Comparison of ENCODE assay signal across 30 cellular contexts in genomic region chr7:107220356-107220755, GRCh38.
"Had no signal": no experiment of that assay in that cellular context is flagged by ENCODE, and none has a peak within 500 bp of the region (broad histone marks: within the 10 kb centered on the region; RNA-seq: fewer than 3 reads in every experiment).

No MANE protein-coding gene starts in this region.

- H3K4me1 Mint-ChIP-seq: activated CD4-positive, alpha-beta T cell treated with anti-CD3 and anti-CD28 coated beads, Interleukin-2, amount 10 ng/mL, durations not matched to agents 24 days and 14 days; activated CD8-positive, alpha-beta memory T cell treated with anti-CD3 and anti-CD28 coated beads, Interleukin-2, amount 10 ng/mL, durations not matched to agents 7 days and 5 days; stimulated activated memory B cell treated with anti-CD40 and anti-IgM and Interleukin-4, amounts not matched to agents 10 μg/mL and 1 μg/mL and 100 μg/mL, for 72 hours had no signal

- H3K27ac ChIP-seq: adrenal gland, left lung, pancreas, prostate gland, skin epidermis, suprapubic skin, upper lobe of right lung had no signal

- DNase-seq: activated CD4-positive, alpha-beta T cell treated with anti-CD3 and anti-CD28 coated beads, Interleukin-2, amount 10 ng/mL, durations not matched to agents 24 days and 14 days; activated CD4-positive, CD25-positive, alpha-beta regulatory T cell treated with anti-CD3 and anti-CD28 coated beads, Interleukin-2, amount 50 U/mL, for 72 hours; activated CD8-positive, alpha-beta memory T cell treated with anti-CD3 and anti-CD28 coated beads, Interleukin-2, amount 10 ng/mL, durations not matched to agents 7 days and 5 days; activated CD8-positive, alpha-beta T cell treated with anti-CD3 and anti-CD28 coated beads, Interleukin-2, amount 10 ng/mL, durations not matched to agents 7 days and 5 days; activated naive CD4-positive, alpha-beta T cell; activated T-cell treated with anti-CD3 and anti-CD28 coated beads, Interleukin-2, amount 50 U/mL, for 48 hours; adrenal gland; aorta; central memory CD4-positive, alpha-beta T cell; head of caudate nucleus; kidney glomerular epithelial cell; left lung; naive B cell; nucleus accumbens; pancreas; stimulated activated CD4-positive, alpha-beta T cell treated with anti-CD3 and anti-CD28 coated beads, Interleukin-1b, Interleukin-23, amount 100 ng/mL, for 48 hours; stimulated activated CD4-positive, alpha-beta T cell treated with anti-CD3 and anti-CD28 coated beads, Interleukin-4, amount 100 ng/mL, for 4 hours; stimulated activated CD8-positive, alpha-beta memory T cell treated with anti-CD3 and anti-CD28 coated beads, Interleukin-4, amount 100 ng/mL, for 48 hours; T-helper 17 cell; tibial artery; upper lobe of right lung had no signal

- H3K4me1 ChIP-seq: adrenal gland, left lung, pancreas, prostate gland, suprapubic skin, upper lobe of right lung had no signal

- H3K9me3 ChIP-seq: left lung, pancreas, prostate gland, suprapubic skin, tibial artery, upper lobe of right lung had no signal

- H3K4me3 Mint-ChIP-seq: activated CD4-positive, alpha-beta T cell treated with anti-CD3 and anti-CD28 coated beads, Interleukin-2, amount 10 ng/mL, durations not matched to agents 24 days and 14 days; activated CD8-positive, alpha-beta memory T cell treated with anti-CD3 and anti-CD28 coated beads, Interleukin-2, amount 10 ng/mL, durations not matched to agents 7 days and 5 days; activated CD8-positive, alpha-beta T cell treated with anti-CD3 and anti-CD28 coated beads, Interleukin-2, amount 10 ng/mL, durations not matched to agents 7 days and 5 days; brain; naive B cell; neural crest cell; stimulated activated memory B cell treated with anti-CD40 and anti-IgM and Interleukin-4, amounts not matched to agents 10 μg/mL and 1 μg/mL and 100 μg/mL, for 72 hours; T-helper 17 cell had no signal

- H3K27ac Mint-ChIP-seq: activated CD4-positive, alpha-beta T cell treated with anti-CD3 and anti-CD28 coated beads, Interleukin-2, amount 10 ng/mL, durations not matched to agents 24 days and 14 days; activated CD8-positive, alpha-beta memory T cell treated with anti-CD3 and anti-CD28 coated beads, Interleukin-2, amount 10 ng/mL, durations not matched to agents 7 days and 5 days; activated CD8-positive, alpha-beta T cell treated with anti-CD3 and anti-CD28 coated beads, Interleukin-2, amount 10 ng/mL, durations not matched to agents 7 days and 5 days; activated naive CD4-positive, alpha-beta T cell treated with anti-CD3 and anti-CD28 coated beads, Interleukin-2, amount 50 U/mL, for 72 hours; activated T-helper 2 cell treated with anti-CD3 and anti-CD28 coated beads, Interferon-gamma antibody, Interleukin-2, Interleukin-4, amounts not matched to agents 10 μg/mL and 5 μg/mL and 100 μg/mL, durations not matched to agents 14 hours and 24 hours and 36 hours; brain; naive B cell; stimulated activated memory B cell treated with anti-CD40 and anti-IgM and Interleukin-4, amounts not matched to agents 10 μg/mL and 1 μg/mL and 100 μg/mL, for 72 hours; T-helper 17 cell had no signal

- H3K36me3 ChIP-seq: adrenal gland, prostate gland, upper lobe of right lung had no signal

- H3K27me3 ChIP-seq: adrenal gland, left lung, pancreas, suprapubic skin, tibial artery, upper lobe of right lung had no signal

- H3K27me3 Mint-ChIP-seq: activated CD4-positive, alpha-beta T cell treated with anti-CD3 and anti-CD28 coated beads, Interleukin-2, amount 10 ng/mL, durations not matched to agents 24 days and 14 days; activated CD8-positive, alpha-beta memory T cell treated with anti-CD3 and anti-CD28 coated beads, Interleukin-2, amount 10 ng/mL, durations not matched to agents 7 days and 5 days; brain; naive B cell; stimulated activated memory B cell treated with anti-CD40 and anti-IgM and Interleukin-4, amounts not matched to agents 10 μg/mL and 1 μg/mL and 100 μg/mL, for 72 hours; T-helper 17 cell had no signal

- H3K4me3 ChIP-seq: adrenal gland, left lung, pancreas, prostate gland, skin epidermis, suprapubic skin, tibial artery, upper lobe of right lung had no signal

- ATAC-seq: activated CD8-positive, alpha-beta memory T cell treated with anti-CD3 and anti-CD28 coated beads, Interleukin-2, amount 10 ng/mL, durations not matched to agents 7 days and 5 days; activated CD8-positive, alpha-beta T cell treated with anti-CD3 and anti-CD28 coated beads, Interleukin-2, amount 10 ng/mL, durations not matched to agents 7 days and 5 days; activated naive CD4-positive, alpha-beta T cell treated with anti-CD3 and anti-CD28 coated beads, Interleukin-2, amount 50 U/mL, for 72 hours; left lung; pancreas; SK-N-SH treated with all-trans-retinoic acid at 6 μM for 48 hours; stimulated activated memory B cell treated with anti-CD40 and anti-IgM and Interleukin-4, amounts not matched to agents 10 μg/mL and 1 μg/mL and 100 μg/mL, for 72 hours; T-helper 17 cell; upper lobe of right lung had no signal
